15 cellular contexts compared by ENCODE assay signal in the genomic region with DNA sequence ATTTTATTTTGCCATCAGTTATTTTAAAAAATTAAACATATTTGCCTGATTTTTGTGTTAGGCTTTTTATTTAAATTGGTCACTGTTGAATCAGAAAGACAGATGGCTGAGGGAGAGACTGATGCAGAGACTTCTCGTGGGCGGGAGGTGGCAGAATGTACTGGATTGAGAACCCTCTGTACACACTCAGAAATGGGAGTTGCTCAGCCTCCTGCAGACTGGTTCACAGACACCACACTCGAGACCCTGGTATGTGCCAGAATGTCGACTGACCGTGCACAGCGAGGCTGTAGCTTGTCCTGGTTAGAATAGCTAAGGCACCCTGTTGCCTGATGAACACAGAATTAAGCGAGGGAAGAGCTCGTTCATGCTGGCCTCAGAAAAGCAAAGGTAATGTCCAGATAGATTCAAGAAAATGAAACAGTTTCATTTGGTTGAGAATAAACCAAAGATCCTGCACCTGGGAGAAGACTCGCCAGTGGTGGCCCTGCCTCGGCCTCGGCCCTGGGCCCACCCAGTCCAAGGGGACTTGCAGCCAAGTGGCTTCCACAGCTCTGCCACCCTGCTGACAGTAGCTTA.
A peak's percentile ranks its signal among the peaks of the same experiment; 100 is the strongest.
DNase-seq lines count a peak whose midpoint lies in the region; ATAC-seq, FAIRE-seq and TF ChIP-seq lines count a peak whose summit lies in the region.
"Had no signal": no experiment of that assay in that cellular context is flagged by ENCODE, and none has a peak within 500 bp of the region (broad histone marks: within the 10 kb centered on the region; RNA-seq: fewer than 3 reads in every experiment).

No MANE protein-coding gene starts in this region.

- no peaks in the 10 kb centered on the region for H3K27me3 Mint-ChIP-seq in astrocyte (ENCODE audit: low read depth, unreplicated experiment)
- peaks cover 3% of the 10 kb centered on the region for H3K27me3 Mint-ChIP-seq in nephron progenitor cell (ENCODE audit: low read depth, poor library complexity)
- H3K27me3 Mint-ChIP-seq: activated CD4-positive, alpha-beta memory T cell treated with anti-CD3 and anti-CD28 coated beads for 36 hours; activated naive CD8-positive, alpha-beta T cell treated with anti-CD3 and anti-CD28 coated beads, Interleukin-2, amount 10 ng/mL, durations not matched to agents 7 days and 5 days had no signal

- peaks cover 29% of the 10 kb centered on the region for H3K36me3 ChIP-seq in astrocyte (ENCODE audit: insufficient read depth, low read length)

- H3K4me3 ChIP-seq in astrocyte (ENCODE audit: insufficient read depth, low read depth, low read length): no peak overlapping the region

- no peak overlapping the region for H2AFZ ChIP-seq in astrocyte (ENCODE audit: low read depth, low read length)

- no peak overlapping the region for H3K4me2 ChIP-seq in astrocyte (ENCODE audit: low read length)

- H3K4me1 Mint-ChIP-seq in astrocyte (ENCODE audit: low read depth, unreplicated experiment): peaks cover 8% of the 10 kb centered on the region
- peaks cover 14% of the 10 kb centered on the region for H3K4me1 Mint-ChIP-seq in nephron progenitor cell

- no peaks in the 10 kb centered on the region for H3K27me3 ChIP-seq in astrocyte (ENCODE audit: insufficient read depth, low read length)
- H3K27me3 ChIP-seq: foreskin keratinocyte had no signal

- H3K9me3 Mint-ChIP-seq in astrocyte (ENCODE audit: unreplicated experiment): no peaks in the 10 kb centered on the region
- H3K9me3 Mint-ChIP-seq in nephron progenitor cell: peaks cover 8% of the 10 kb centered on the region
- H3K9me3 Mint-ChIP-seq: activated CD4-positive, alpha-beta memory T cell treated with anti-CD3 and anti-CD28 coated beads for 36 hours had no signal

- DNase-seq in EH (ENCODE audit: low read depth) (peak; percentile 19), NCI-H1694 (lab: John Stamatoyannopoulos, UW) (peak; percentile 84), astrocyte (ENCODE audit: low read depth) (no peak), nephron progenitor cell (no peak), NCI-H510A (lab: John Stamatoyannopoulos, UW) (no peak), left colon (no peak)
- no peak for DNase-seq in effector CD4-positive, alpha-beta T cell
- DNase-seq: activated CD4-positive, alpha-beta memory T cell treated with anti-CD3 and anti-CD28 coated beads for 36 hours; activated naive CD8-positive, alpha-beta T cell treated with anti-CD3 and anti-CD28 coated beads, Interleukin-2, amount 10 ng/mL, durations not matched to agents 7 days and 5 days; Caco-2; foreskin keratinocyte; NCI-H2029; T-helper 1 cell had no signal

- no peak for FAIRE-seq in astrocyte (lab: Jason Lieb, UNC)
- FAIRE-seq: HepG2 had no signal

- intact Hi-C loops in left colon (cut with DNase I, micrococcal nuclease): no loop called here

- no peaks in the 10 kb centered on the region for H3K9me3 ChIP-seq in astrocyte (ENCODE audit: insufficient read depth, low read depth, low read length)
- H3K9me3 ChIP-seq: Caco-2 had no signal

- peaks cover 53% of the 10 kb centered on the region for H4K20me1 ChIP-seq in astrocyte (ENCODE audit: insufficient read depth, low read length)

- no peak for ATAC-seq in HG03095 (IDR thresholded peaks at IDR 0.05; ENCODE audit: unreplicated experiment)
- ATAC-seq in left colon: no peak
- ATAC-seq: foreskin keratinocyte had no signal

- H3K79me2 ChIP-seq in astrocyte (ENCODE audit: insufficient read depth, low read length): peaks cover 13% of the 10 kb centered on the region

- H3K4me3 Mint-ChIP-seq in astrocyte (ENCODE audit: unreplicated experiment): no peak overlapping the region
- H3K4me3 Mint-ChIP-seq in nephron progenitor cell: no peak overlapping the region
- H3K4me3 Mint-ChIP-seq: activated CD4-positive, alpha-beta memory T cell treated with anti-CD3 and anti-CD28 coated beads for 36 hours; activated naive CD8-positive, alpha-beta T cell treated with anti-CD3 and anti-CD28 coated beads, Interleukin-2, amount 10 ng/mL, durations not matched to agents 7 days and 5 days had no signal

- H3K36me3 Mint-ChIP-seq in astrocyte (ENCODE audit: low read depth, unreplicated experiment): peaks cover 25% of the 10 kb centered on the region
- peaks cover 36% of the 10 kb centered on the region for H3K36me3 Mint-ChIP-seq in nephron progenitor cell (ENCODE audit: low read depth)
- H3K36me3 Mint-ChIP-seq: activated CD4-positive, alpha-beta memory T cell treated with anti-CD3 and anti-CD28 coated beads for 36 hours; activated naive CD8-positive, alpha-beta T cell treated with anti-CD3 and anti-CD28 coated beads, Interleukin-2, amount 10 ng/mL, durations not matched to agents 7 days and 5 days had no signal

- H3K4me1 ChIP-seq in astrocyte (ENCODE audit: insufficient read depth, low read length): no peaks in the 10 kb centered on the region
- H3K4me1 ChIP-seq: Caco-2, foreskin keratinocyte had no signal

- TF ChIP-seq CTCF in astrocyte (IDR thresholded peaks at IDR 0.05; ENCODE audit: insufficient read depth, low read depth, low read length) (no peak), nephron progenitor cell (IDR thresholded peaks at IDR 0.05) (no peak)

- no peak overlapping the region for H3K27ac ChIP-seq in astrocyte (ENCODE audit: low read depth, low read length)
- H3K27ac ChIP-seq: foreskin keratinocyte had no signal

- H3K27ac Mint-ChIP-seq in astrocyte (ENCODE audit: unreplicated experiment) (peak overlapping the region; percentile 69), nephron progenitor cell (peak overlapping the region; percentile 86)
- H3K27ac Mint-ChIP-seq: activated CD4-positive, alpha-beta memory T cell treated with anti-CD3 and anti-CD28 coated beads for 36 hours; activated naive CD8-positive, alpha-beta T cell treated with anti-CD3 and anti-CD28 coated beads, Interleukin-2, amount 10 ng/mL, durations not matched to agents 7 days and 5 days had no signal

- H3K9ac ChIP-seq in astrocyte (ENCODE audit: low read length): no peak overlapping the region

Comparison
In these comparisons a context has a peak if more than half of its experiments do, and no peak if none do; other contexts are left out.
1. DNase-seq: peak in EH (single experiment) and NCI-H1694 (single experiment); none in astrocyte (single experiment), nephron progenitor cell (single experiment), NCI-H510A (single experiment), effector CD4-positive, alpha-beta T cell (single experiment) and left colon (0 of 2).